ENCODE assay signal across 21 cellular contexts in the genomic region with DNA sequence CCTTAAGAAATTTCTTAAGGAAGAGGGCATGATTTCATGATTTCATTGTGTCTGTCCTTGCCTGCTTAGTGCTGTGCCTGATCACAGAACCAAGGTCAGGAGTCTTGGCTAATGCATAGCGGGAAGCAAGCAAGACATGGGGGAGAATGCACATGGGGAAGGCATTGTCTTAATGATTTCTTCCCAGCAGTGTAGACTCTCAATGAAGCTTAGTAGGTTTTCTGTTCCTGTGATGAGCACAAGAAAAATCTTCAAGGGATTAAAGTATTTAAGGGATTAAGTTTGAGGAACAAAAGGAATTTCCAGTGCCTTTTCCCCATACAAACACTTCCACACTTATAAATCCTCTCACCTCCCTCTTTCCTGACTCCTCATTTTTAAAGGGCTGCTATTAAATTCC. TPM values are rescaled to one million over a fixed set of nuclear protein-coding genes. Genes with fewer than 3 reads are reported as not detected.
DNase-seq lines count a peak whose midpoint lies in the region; ATAC-seq and TF ChIP-seq lines count a peak whose summit lies in the region.
"Had no signal": no experiment of that assay in that cellular context is flagged by ENCODE, and none has a peak within 500 bp of the region (broad histone marks: within the 10 kb centered on the region; RNA-seq: fewer than 3 reads in every experiment).

No MANE protein-coding gene starts in this region.

- peak overlapping the region; percentile 56 for H3K27ac Mint-ChIP-seq in glutamatergic neuron (ENCODE audit: unreplicated experiment)
- no peak overlapping the region for H3K27ac Mint-ChIP-seq in mesothelial cell of epicardium
- H3K27ac Mint-ChIP-seq: CD4-positive, alpha-beta T cell; HFFc6; IgD-negative memory B cell had no signal

- H3K36me3 Mint-ChIP-seq in glutamatergic neuron (ENCODE audit: unreplicated experiment) (no peaks in the 10 kb centered on the region), mesothelial cell of epicardium (no peaks in the 10 kb centered on the region)
- H3K36me3 Mint-ChIP-seq: IgD-negative memory B cell had no signal

- H3K9ac ChIP-seq in smooth muscle cell (ENCODE audit: low read depth), result no peak overlapping the region
- H3K9ac ChIP-seq: GM23248 had no signal

- H3K27me3 ChIP-seq in smooth muscle cell (ENCODE audit: low read depth), result no peaks in the 10 kb centered on the region
- no peaks in the 10 kb centered on the region for H3K27me3 ChIP-seq in MG63
- no peaks in the 10 kb centered on the region for H3K27me3 ChIP-seq in psoas muscle (ENCODE audit: insufficient read depth in 3 of 3, low read length in 2 of 3)

- no peak overlapping the region for H3K4me3 Mint-ChIP-seq in glutamatergic neuron (ENCODE audit: unreplicated experiment)
- H3K4me3 Mint-ChIP-seq in mesothelial cell of epicardium, result no peak overlapping the region
- H3K4me3 Mint-ChIP-seq: CD4-positive, alpha-beta T cell; HFFc6; IgD-negative memory B cell had no signal

- peak; percentile 15 for DNase-seq in HCEC 1CT
- DNase-seq in NCI-H82 (lab: John Stamatoyannopoulos, UW), result peak; percentile 89
- no peak for DNase-seq in glutamatergic neuron
- no peak for DNase-seq in smooth muscle cell (lab: John Stamatoyannopoulos, UW; ENCODE audit: unreplicated experiment)
- DNase-seq in mesothelial cell of epicardium (ENCODE audit: low spot score in 2 of 2, unreplicated experiment in 2 of 2), result no peak
- no peak for DNase-seq in MG63
- no peak for DNase-seq in psoas muscle
- DNase-seq: AML-193; CD4-positive, alpha-beta T cell; DMS 273 treated with DMSO at 0.1 percent for 48 hours; DMS53; DND-41; EL; GM23248; HFFc6; KBM-7 had no signal

- peaks cover 7% of the 10 kb centered on the region for H3K27me3 Mint-ChIP-seq in glutamatergic neuron (ENCODE audit: unreplicated experiment)
- no peaks in the 10 kb centered on the region for H3K27me3 Mint-ChIP-seq in mesothelial cell of epicardium (ENCODE audit: low read depth)
- H3K27me3 Mint-ChIP-seq: CD4-positive, alpha-beta T cell had no signal

- no peaks in the 10 kb centered on the region for H3F3A ChIP-seq in smooth muscle cell (ENCODE audit: low read depth)

- H3K27ac ChIP-seq in smooth muscle cell (ENCODE audit: low read depth) (peak overlapping the region; percentile 65), psoas muscle (no peak overlapping the region)
- H3K27ac ChIP-seq: C4-2B, GM23248 had no signal

- H3K4me2 ChIP-seq in smooth muscle cell, result peak overlapping the region; percentile 70

- H3K9me3 Mint-ChIP-seq in glutamatergic neuron (ENCODE audit: unreplicated experiment) (peaks cover 12% of the 10 kb centered on the region), mesothelial cell of epicardium (no peaks in the 10 kb centered on the region)
- H3K9me3 Mint-ChIP-seq: CD4-positive, alpha-beta T cell; HFFc6; IgD-negative memory B cell had no signal

- H2AFZ ChIP-seq in smooth muscle cell (ENCODE audit: low read depth), result no peak overlapping the region
- H2AFZ ChIP-seq: GM23248 had no signal

- H3K4me1 Mint-ChIP-seq in glutamatergic neuron (ENCODE audit: low read depth, unreplicated experiment), result peaks cover 55% of the 10 kb centered on the region
- H3K4me1 Mint-ChIP-seq in mesothelial cell of epicardium, result peaks cover 11% of the 10 kb centered on the region
- H3K4me1 Mint-ChIP-seq: IgD-negative memory B cell had no signal

- H3K36me3 ChIP-seq in smooth muscle cell (ENCODE audit: low read depth), result no peaks in the 10 kb centered on the region
- no peaks in the 10 kb centered on the region for H3K36me3 ChIP-seq in MG63
- H3K36me3 ChIP-seq in psoas muscle (ENCODE audit: insufficient read depth in 1 of 2, low read depth in 1 of 2), result no peaks in the 10 kb centered on the region

- ATAC-seq in GM19463 (IDR thresholded peaks at IDR 0.05; ENCODE audit: unreplicated experiment) (no peak), psoas muscle (no peak)
- ATAC-seq: HCT116, HepG2 had no signal

- intact Hi-C loops in psoas muscle (cut with DNase I), result no loop called here

- no peak overlapping the region for H3K4me3 ChIP-seq in smooth muscle cell
- H3K4me3 ChIP-seq in MG63, result no peak overlapping the region
- H3K4me3 ChIP-seq in psoas muscle, result no peak overlapping the region
- H3K4me3 ChIP-seq: GM23248 had no signal

- H3K79me2 ChIP-seq in smooth muscle cell (ENCODE audit: low read depth), result no peaks in the 10 kb centered on the region

- peaks cover 56% of the 10 kb centered on the region for H3K4me1 ChIP-seq in smooth muscle cell (ENCODE audit: low read depth)
- no peaks in the 10 kb centered on the region for H3K4me1 ChIP-seq in psoas muscle

- WGBS in smooth muscle cell (ENCODE audit: low lambda C conversion rate), result 19% methylated on average over 1 of the region's 1 CpG
- 85 to 98% (median 97%) methylated on average over 1 of the region's 1 CpG for WGBS in psoas muscle, 3 donors

- H3K9me3 ChIP-seq in smooth muscle cell (replicated peaks; ENCODE audit: low read depth), result no peaks in the 10 kb centered on the region
- H3K9me3 ChIP-seq in MG63, result no peaks in the 10 kb centered on the region
- no peaks in the 10 kb centered on the region for H3K9me3 ChIP-seq in psoas muscle

- H4K20me1 ChIP-seq in smooth muscle cell (ENCODE audit: low read depth), result no peaks in the 10 kb centered on the region

- TF ChIP-seq CTCF in glutamatergic neuron (IDR thresholded peaks at IDR 0.05; ENCODE audit: partially characterized antibody, unreplicated experiment), result no peak
- no peak for TF ChIP-seq CTCF in smooth muscle cell (IDR thresholded peaks at IDR 0.05; ENCODE audit: borderline replicate concordance, insufficient read depth, poor library complexity, severe bottlenecking)
- TF ChIP-seq CTCF in mesothelial cell of epicardium (IDR thresholded peaks at IDR 0.05; ENCODE audit: unreplicated experiment), result no peak
- no peak for TF ChIP-seq CTCF in psoas muscle (IDR thresholded peaks at IDR 0.05)

RNA-seq across cellular contexts. Expression of a gene that starts 46.9 kb away (rescaled TPM):
- total RNA-seq in glutamatergic neuron (ENCODE audit: unreplicated experiment) (255 TPM), smooth muscle cell (44.9 and 63.6 TPM in 2 replicates), mesothelial cell of epicardium (52.0 to 58.3 TPM (median 54.3 TPM) in 3 replicates), psoas muscle (1 to 10 TPM; 3.5 to 7.4 (median 3.7) TPM)
- polyA plus RNA-seq in smooth muscle cell (31.4 and 32.4 TPM in 2 replicates), psoas muscle (1 to 10 TPM; 1.1 to 5.8 (median 2.5) TPM)
- total RNA-seq in MG63 (2014; rRNA removed; shearing (Covaris generic); ENCODE audit: low replicate concordance), result 1.0 and 14.1 TPM in 2 replicates
- total RNA-seq: CD4-positive, alpha-beta T cell; HepG2 had no signal
- polyA plus RNA-seq: HepG2, IgD-negative memory B cell had no signal

Comparison
In these comparisons a context has a peak if more than half of its experiments do, and no peak if none do; other contexts are left out.
1. DNase-seq: peak in HCEC 1CT (single experiment) and NCI-H82 (single experiment); none in glutamatergic neuron (single experiment), smooth muscle cell (single experiment), mesothelial cell of epicardium (0 of 2), MG63 (single experiment) and psoas muscle (0 of 2).